In genomic region chr6:5831219-5831862, GRCh38 we compare ENCODE assay signal across 7 cellular contexts.
DNase-seq lines count a peak whose midpoint lies in the region; ATAC-seq and TF ChIP-seq lines count a peak whose summit lies in the region.
"Not testable (repeated sequence)": the region's sequence is repeated elsewhere in the genome, so short reads cannot be mapped to it uniquely, and the experiment has no call there.

No MANE protein-coding gene starts in this region.

- H3K9me3 Mint-ChIP-seq in activated CD4-positive, alpha-beta T cell treated with anti-CD3 and anti-CD28 coated beads, Interleukin-2, amount 10 ng/mL, durations not matched to agents 7 days and 5 days; activated naive CD4-positive, alpha-beta T cell treated with anti-CD3 and anti-CD28 coated beads, Interleukin-2, amount 10 ng/mL, durations not matched to agents 7 days and 5 days: not testable (repeated sequence)

- peak overlapping the region; percentile 48 for H3K4me2 ChIP-seq in OCI-LY1 (ENCODE audit: low read length)

- H3K4me3 Mint-ChIP-seq in activated CD4-positive, alpha-beta T cell treated with anti-CD3 and anti-CD28 coated beads, Interleukin-2, amount 10 ng/mL, durations not matched to agents 7 days and 5 days, result peak overlapping the region; percentile 44
- peak overlapping the region; percentile 23 for H3K4me3 Mint-ChIP-seq in activated naive CD4-positive, alpha-beta T cell treated with anti-CD3 and anti-CD28 coated beads, Interleukin-2, amount 10 ng/mL, durations not matched to agents 7 days and 5 days

- not testable (repeated sequence) for H3K27me3 ChIP-seq in OCI-LY1 (ENCODE audit: insufficient read depth, low read length)

- H4K20me1 ChIP-seq in OCI-LY1 (ENCODE audit: insufficient read depth, low read length), result not testable (repeated sequence)

- H3F3A ChIP-seq in OCI-LY1 (ENCODE audit: insufficient read depth, low read length), result not testable (repeated sequence)

- H3K9me2 ChIP-seq in OCI-LY1 (ENCODE audit: low read depth, low read length), result not testable (repeated sequence)

- DNase-seq in activated CD4-positive, alpha-beta T cell treated with anti-CD3 and anti-CD28 coated beads, Interleukin-2, amount 10 ng/mL, durations not matched to agents 7 days and 5 days, result peak; percentile 75
- DNase-seq in activated naive CD4-positive, alpha-beta T cell treated with anti-CD3 and anti-CD28 coated beads, Interleukin-2, amount 10 ng/mL, durations not matched to agents 7 days and 5 days, result peak; percentile 80
- not testable (repeated sequence) for DNase-seq in left cardiac atrium
- peak; percentile 19 for DNase-seq in stimulated activated CD4-positive, alpha-beta T cell treated with anti-CD3 and anti-CD28 coated beads, Interleukin-12 subunit alpha, Interleukin-12 subunit beta, amount 100 ng/mL, for 4 hours

- H3K36me3 ChIP-seq in OCI-LY1 (ENCODE audit: insufficient read depth, low read length), result not testable (repeated sequence)

- peak overlapping the region; percentile 14 for H3K4me3 ChIP-seq in OCI-LY1 (ENCODE audit: low read depth, low read length, poor library complexity, severe bottlenecking)

- peaks cover 21% of the 10 kb centered on the region for H3K4me1 ChIP-seq in OCI-LY1 (ENCODE audit: insufficient read depth, low read length, severe bottlenecking)

- H3K9me3 ChIP-seq in OCI-LY1 (ENCODE audit: low read length), result not testable (repeated sequence)

- not testable (repeated sequence) for TF ChIP-seq CTCF in OCI-LY1 (IDR thresholded peaks at IDR 0.05; ENCODE audit: low read length)

- not testable (repeated sequence) for H3K79me2 ChIP-seq in OCI-LY1 (ENCODE audit: insufficient read depth, low read length)

- H3K27me3 Mint-ChIP-seq in activated CD4-positive, alpha-beta T cell treated with anti-CD3 and anti-CD28 coated beads, Interleukin-2, amount 10 ng/mL, durations not matched to agents 7 days and 5 days; activated naive CD4-positive, alpha-beta T cell treated with anti-CD3 and anti-CD28 coated beads, Interleukin-2, amount 10 ng/mL, durations not matched to agents 7 days and 5 days: not testable (repeated sequence)

- POLR2A ChIA-PET in activated CD4-positive, alpha-beta T cell treated with anti-CD3 and anti-CD28 coated beads, Interleukin-2, amount 10 ng/mL, durations not matched to agents 7 days and 5 days (lab: Charles Lee), result not testable (repeated sequence)

- peak overlapping the region; percentile 18; the same call in 1 of the 2 replicates for H3K9ac ChIP-seq in OCI-LY1 (ENCODE audit: low read length)

- H3K36me3 Mint-ChIP-seq in activated CD4-positive, alpha-beta T cell treated with anti-CD3 and anti-CD28 coated beads, Interleukin-2, amount 10 ng/mL, durations not matched to agents 7 days and 5 days (ENCODE audit: low read depth); activated naive CD4-positive, alpha-beta T cell treated with anti-CD3 and anti-CD28 coated beads, Interleukin-2, amount 10 ng/mL, durations not matched to agents 7 days and 5 days: not testable (repeated sequence)

- peak overlapping the region; percentile 62 for H3K27ac ChIP-seq in OCI-LY1 (ENCODE audit: low read depth, low read length, poor library complexity, severe bottlenecking)

- peak overlapping the region; percentile 93 for H3K27ac Mint-ChIP-seq in activated CD4-positive, alpha-beta T cell treated with anti-CD3 and anti-CD28 coated beads, Interleukin-2, amount 10 ng/mL, durations not matched to agents 7 days and 5 days
- H3K27ac Mint-ChIP-seq in activated naive CD4-positive, alpha-beta T cell treated with anti-CD3 and anti-CD28 coated beads, Interleukin-2, amount 10 ng/mL, durations not matched to agents 7 days and 5 days, result peak overlapping the region; percentile 96

- peaks cover 52% of the 10 kb centered on the region for H3K4me1 Mint-ChIP-seq in activated CD4-positive, alpha-beta T cell treated with anti-CD3 and anti-CD28 coated beads, Interleukin-2, amount 10 ng/mL, durations not matched to agents 7 days and 5 days
- H3K4me1 Mint-ChIP-seq in activated naive CD4-positive, alpha-beta T cell treated with anti-CD3 and anti-CD28 coated beads, Interleukin-2, amount 10 ng/mL, durations not matched to agents 7 days and 5 days, result peaks cover 48% of the 10 kb centered on the region

- peak overlapping the region; percentile 98 for H2AFZ ChIP-seq in OCI-LY1 (ENCODE audit: low read length)

- intact Hi-C loops in left cardiac atrium (cut with DNase I), result not testable (repeated sequence)

- peak; percentile 46 for ATAC-seq in GM18873 (IDR thresholded peaks at IDR 0.05; ENCODE audit: low FRiP score, unreplicated experiment)
- peak; percentile 87 for ATAC-seq in HG03064 (IDR thresholded peaks at IDR 0.05; ENCODE audit: low read depth, unreplicated experiment)
- peak; percentile 41 to 46 for ATAC-seq in left cardiac atrium

- CTCF ChIA-PET in activated CD4-positive, alpha-beta T cell treated with anti-CD3 and anti-CD28 coated beads, Interleukin-2, amount 10 ng/mL, durations not matched to agents 7 days and 5 days (lab: Charles Lee); activated naive CD4-positive, alpha-beta T cell treated with anti-CD3 and anti-CD28 coated beads, Interleukin-2, amount 10 ng/mL, durations not matched to agents 7 days and 5 days (lab: Charles Lee): not testable (repeated sequence)
